ENCODE assay signal across 18 cellular contexts in the genomic region with DNA sequence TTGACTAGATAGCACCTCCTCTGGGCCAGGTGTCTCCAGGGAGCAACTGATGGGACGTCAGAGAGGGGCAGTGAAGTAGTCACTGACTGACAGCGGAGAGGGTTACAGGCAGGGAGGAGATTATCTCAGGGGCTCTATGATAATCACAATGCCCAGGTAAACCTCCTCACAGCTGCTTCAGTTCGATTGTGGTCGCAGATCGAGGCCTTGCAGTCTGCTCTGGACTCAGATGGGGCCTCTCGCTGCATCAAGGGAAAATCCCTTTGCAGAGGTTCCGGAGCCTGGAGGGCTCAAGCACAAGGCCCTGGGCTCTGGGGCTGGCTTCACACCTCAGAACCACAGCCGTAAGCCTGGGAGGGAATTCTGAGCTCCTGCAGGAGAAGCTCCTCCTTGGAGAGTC. TPM values are rescaled to one million over a fixed set of nuclear protein-coding genes. Genes with fewer than 3 reads are reported as not detected.
DNase-seq lines count a peak whose midpoint lies in the region; ATAC-seq and TF ChIP-seq lines count a peak whose summit lies in the region.
"Had no signal": no experiment of that assay in that cellular context is flagged by ENCODE, and none has a peak within 500 bp of the region (broad histone marks: within the 10 kb centered on the region; RNA-seq: fewer than 3 reads in every experiment).

No MANE protein-coding gene starts in this region.

- no peak overlapping the region for H3K4me2 ChIP-seq in osteoblast (ENCODE audit: insufficient read depth, low read length)
- H3K4me2 ChIP-seq: GM23338 had no signal

- H3K27ac Mint-ChIP-seq in natural killer cell treated with Interleukin-12 subunit alpha and Interleukin-12 subunit beta and Interleukin-15 and Interleukin-18, amount 100 ng/mL, for 72 hours = no peak overlapping the region
- no peak overlapping the region for H3K27ac Mint-ChIP-seq in natural killer cell
- H3K27ac Mint-ChIP-seq: CD8-positive, alpha-beta T cell; GM23338; HFFc6 had no signal

- TF ChIP-seq POLR2A in uterus (IDR thresholded peaks at IDR 0.05) = no peak

- no peak overlapping the region for H2AFZ ChIP-seq in osteoblast (ENCODE audit: low read length)
- H2AFZ ChIP-seq: GM23338 had no signal

- no peaks in the 10 kb centered on the region for H3K9me3 Mint-ChIP-seq in natural killer cell treated with Interleukin-12 subunit alpha and Interleukin-12 subunit beta and Interleukin-15 and Interleukin-18, amount 100 ng/mL, for 72 hours
- no peaks in the 10 kb centered on the region for H3K9me3 Mint-ChIP-seq in natural killer cell
- H3K9me3 Mint-ChIP-seq: CD8-positive, alpha-beta T cell; GM23338; HFFc6 had no signal

- DNase-seq in activated effector memory CD4-positive, alpha-beta T cell treated with anti-CD3 and anti-CD28 coated beads, Interleukin-2, amount 50 U/mL, for 16 hours = peak; percentile 33
- no peak for DNase-seq in activated effector memory CD4-positive, alpha-beta T cell treated with Interleukin-2 at 50 U/mL for 16 hours
- peak; percentile 37 for DNase-seq in natural killer cell treated with Interleukin-12 subunit alpha and Interleukin-12 subunit beta and Interleukin-15 and Interleukin-18, amount 100 ng/mL, for 72 hours (ENCODE audit: low spot score)
- DNase-seq in natural killer cell (no peak), osteoblast (ENCODE audit: insufficient read length, low spot score, missing footprints) (peak; percentile 45), uterus (peak; percentile 0 to 4), lower lobe of right lung (no peak)
- DNase-seq: CD8-positive, alpha-beta T cell; COR-L47; DMS153; DMS79 treated with DMSO at 0.1 percent for 48 hours; EL; HCEC 1CT; HFFc6 had no signal

- peaks cover 0 to 8% of the 10 kb centered on the region in 2 donors for H3K4me1 Mint-ChIP-seq in natural killer cell treated with Interleukin-12 subunit alpha and Interleukin-12 subunit beta and Interleukin-15 and Interleukin-18, amount 100 ng/mL, for 72 hours (ENCODE audit: low read depth in 2 of 2)
- H3K4me1 Mint-ChIP-seq in natural killer cell = no peaks in the 10 kb centered on the region
- H3K4me1 Mint-ChIP-seq: CD14-positive monocyte, GM23338 had no signal

- H3K4me3 ChIP-seq in osteoblast (ENCODE audit: insufficient read depth, low read length) (no peak overlapping the region), uterus (no peak overlapping the region), lower lobe of right lung (no peak overlapping the region)
- H3K4me3 ChIP-seq: GM23338 had no signal

- H3K36me3 Mint-ChIP-seq in natural killer cell treated with Interleukin-12 subunit alpha and Interleukin-12 subunit beta and Interleukin-15 and Interleukin-18, amount 100 ng/mL, for 72 hours = no peaks in the 10 kb centered on the region
- no peaks in the 10 kb centered on the region for H3K36me3 Mint-ChIP-seq in natural killer cell
- H3K36me3 Mint-ChIP-seq: CD14-positive monocyte; CD8-positive, alpha-beta T cell had no signal

- no peaks in the 10 kb centered on the region for H3K9me3 ChIP-seq in osteoblast (ENCODE audit: low read depth, low read length)
- H3K9me3 ChIP-seq in uterus = no peaks in the 10 kb centered on the region
- no peaks in the 10 kb centered on the region for H3K9me3 ChIP-seq in lower lobe of right lung

- no peaks in the 10 kb centered on the region for H3K36me3 ChIP-seq in osteoblast (ENCODE audit: insufficient read depth, low read length)
- no peaks in the 10 kb centered on the region for H3K36me3 ChIP-seq in uterus
- H3K36me3 ChIP-seq in lower lobe of right lung = no peaks in the 10 kb centered on the region

- H3K4me1 ChIP-seq in osteoblast (ENCODE audit: insufficient read depth, low read length) = no peaks in the 10 kb centered on the region
- no peaks in the 10 kb centered on the region for H3K4me1 ChIP-seq in uterus
- no peaks in the 10 kb centered on the region for H3K4me1 ChIP-seq in lower lobe of right lung

- intact Hi-C loops in natural killer cell (cut with micrococcal nuclease) = no loop called here
- intact Hi-C loops in uterus (cut with DNase I; ENCODE audit: low total_unique reads) = no loop called here
- intact Hi-C loops in lower lobe of right lung (cut with DNase I) = no loop called here

- no peaks in the 10 kb centered on the region for H3K79me2 ChIP-seq in osteoblast (ENCODE audit: insufficient read depth, low read length)

- ATAC-seq in natural killer cell treated with Interleukin-12 subunit alpha and Interleukin-12 subunit beta and Interleukin-15 and Interleukin-18, amount 100 ng/mL, for 72 hours = no peak
- ATAC-seq in natural killer cell = no peak
- ATAC-seq in lower lobe of right lung = no peak
- no peak for ATAC-seq in HG02623 (IDR thresholded peaks at IDR 0.05; ENCODE audit: unreplicated experiment)
- ATAC-seq: CD8-positive, alpha-beta T cell; GM23338 had no signal

- H3K27me3 ChIP-seq in osteoblast (ENCODE audit: insufficient read depth, low read length) (no peaks in the 10 kb centered on the region), uterus (no peaks in the 10 kb centered on the region), lower lobe of right lung (ENCODE audit: low read depth) (no peaks in the 10 kb centered on the region)

- H3K27me3 Mint-ChIP-seq in natural killer cell treated with Interleukin-12 subunit alpha and Interleukin-12 subunit beta and Interleukin-15 and Interleukin-18, amount 100 ng/mL, for 72 hours = no peaks in the 10 kb centered on the region
- H3K27me3 Mint-ChIP-seq in natural killer cell (ENCODE audit: low read depth in 2 of 2) = peaks cover 0 to 4% of the 10 kb centered on the region in 2 donors

- H3K27ac ChIP-seq in osteoblast (ENCODE audit: low read depth, low read length) (no peak overlapping the region), uterus (no peak overlapping the region), lower lobe of right lung (no peak overlapping the region)
- H3K27ac ChIP-seq: 22Rv1 had no signal

- H3K4me3 Mint-ChIP-seq in natural killer cell treated with Interleukin-12 subunit alpha and Interleukin-12 subunit beta and Interleukin-15 and Interleukin-18, amount 100 ng/mL, for 72 hours = no peak overlapping the region
- no peak overlapping the region for H3K4me3 Mint-ChIP-seq in natural killer cell
- H3K4me3 Mint-ChIP-seq: CD14-positive monocyte; CD8-positive, alpha-beta T cell; GM23338; HFFc6 had no signal

- no peaks in the 10 kb centered on the region for H4K20me1 ChIP-seq in osteoblast (ENCODE audit: insufficient read depth, low read length)

- TF ChIP-seq CTCF in natural killer cell (IDR thresholded peaks at IDR 0.05) (no peak), osteoblast (IDR thresholded peaks at IDR 0.05; ENCODE audit: extremely low read depth, low read depth, low read length) (no peak), uterus (IDR thresholded peaks at IDR 0.05) (no peak), lower lobe of right lung (IDR thresholded peaks at IDR 0.05) (no peak)

RNA-seq across cellular contexts. Expression of a gene that starts 19.3 kb away (rescaled TPM):
- total RNA-seq in natural killer cell treated with Interleukin-12 subunit alpha and Interleukin-12 subunit beta and Interleukin-15 and Interleukin-18, amount 100 ng/mL, for 72 hours = 100 to 1,000 TPM; 114 to 161 TPM
- total RNA-seq in natural killer cell (100 to 1,000 TPM; 146 to 174 (median 167) TPM), osteoblast (7.1 and 9.8 TPM in 2 replicates), uterus (10 to 100 TPM in 3 of 4 donors, 1 to 10 TPM in 1; 3.2 to 56.4 (median 25.7) TPM), lower lobe of right lung (35.4 TPM)

RNA-seq across cellular contexts. Expression of a gene that starts 37.0 kb away (rescaled TPM):
- total RNA-seq in natural killer cell treated with Interleukin-12 subunit alpha and Interleukin-12 subunit beta and Interleukin-15 and Interleukin-18, amount 100 ng/mL, for 72 hours = 100 to 1,000 TPM in 1 of 2 donors, 10 to 100 TPM in 1; 68.3 to 113 TPM
- total RNA-seq in natural killer cell (10 to 100 TPM; 33.6 to 44.2 (median 38.4) TPM), osteoblast (74.3 and 79.6 TPM in 2 replicates), uterus (10 to 100 TPM; 36.9 to 90.0 (median 56.3) TPM), lower lobe of right lung (64.5 TPM)

Comparison
In these comparisons a context has a peak if more than half of its experiments do, and no peak if none do; other contexts are left out.
1. DNase-seq: peak in activated effector memory CD4-positive, alpha-beta T cell treated with anti-CD3 and anti-CD28 coated beads, Interleukin-2, amount 50 U/mL, for 16 hours (single experiment), natural killer cell treated with Interleukin-12 subunit alpha and Interleukin-12 subunit beta and Interleukin-15 and Interleukin-18, amount 100 ng/mL, for 72 hours (single experiment), osteoblast (single experiment) and uterus (2 of 2); none in activated effector memory CD4-positive, alpha-beta T cell treated with Interleukin-2 at 50 U/mL for 16 hours (single experiment), natural killer cell (single experiment) and lower lobe of right lung (single experiment).